In genomic region chr2:60526623-60527022, GRCh38 we compare ENCODE assay signal across 17 cellular contexts.
"Had no signal": no experiment of that assay in that cellular context is flagged by ENCODE, and none has a peak within 500 bp of the region (broad histone marks: within the 10 kb centered on the region; RNA-seq: fewer than 3 reads in every experiment).

No MANE protein-coding gene starts in this region.

- DNase-seq: activated CD8-positive, alpha-beta memory T cell treated with anti-CD3 and anti-CD28 coated beads, Interleukin-2, amount 10 ng/mL, durations not matched to agents 7 days and 5 days; activated effector memory CD4-positive, alpha-beta T cell treated with anti-CD3 and anti-CD28 coated beads, Interleukin-2, amount 50 U/mL, for 16 hours; activated T-cell treated with anti-CD3 and anti-CD28 coated beads, Interleukin-2, amount 50 U/mL, for 4 hours; amygdala; cerebellar nuclear complex; gastrocnemius medialis; heart right ventricle; left lung; spleen; stimulated activated CD4-positive, alpha-beta T cell treated with anti-CD3 and anti-CD28 coated beads, Interleukin-2, amount 100 ng/mL, for 24 hours; stimulated activated naive CD4-positive, alpha-beta T cell treated with Interleukin-2 at 50 U/mL for 16 hours; upper lobe of left lung had no signal

- H3K4me1 Mint-ChIP-seq: activated CD8-positive, alpha-beta memory T cell treated with anti-CD3 and anti-CD28 coated beads, Interleukin-2, amount 10 ng/mL, durations not matched to agents 7 days and 5 days had no signal

- H3K36me3 Mint-ChIP-seq: activated CD8-positive, alpha-beta memory T cell treated with anti-CD3 and anti-CD28 coated beads, Interleukin-2, amount 10 ng/mL, durations not matched to agents 7 days and 5 days; activated naive CD8-positive, alpha-beta T cell had no signal

- H3K27ac Mint-ChIP-seq: activated CD8-positive, alpha-beta memory T cell treated with anti-CD3 and anti-CD28 coated beads, Interleukin-2, amount 10 ng/mL, durations not matched to agents 7 days and 5 days; activated naive CD8-positive, alpha-beta T cell; T-helper 1 cell treated with Interleukin-12 subunit alpha and Interleukin-12 subunit beta and Interleukin-4 antibody, amounts not matched to agents 30 μg/mL and 1 μg/mL, for 36 hours had no signal

- H3K4me3 Mint-ChIP-seq: activated CD8-positive, alpha-beta memory T cell treated with anti-CD3 and anti-CD28 coated beads, Interleukin-2, amount 10 ng/mL, durations not matched to agents 7 days and 5 days; activated naive CD8-positive, alpha-beta T cell; activated T-cell treated with anti-CD3 and anti-CD28 coated beads, Interleukin-2, amount 50 U/mL, for 4 hours; nephron; T-helper 1 cell treated with Interleukin-12 subunit alpha and Interleukin-12 subunit beta and Interleukin-4 antibody, amounts not matched to agents 30 μg/mL and 1 μg/mL, for 36 hours had no signal

- H3K36me3 ChIP-seq: gastrocnemius medialis, heart right ventricle, left lung, suprapubic skin, upper lobe of left lung had no signal

- H3K9me3 Mint-ChIP-seq: activated T-cell treated with anti-CD3 and anti-CD28 coated beads, Interleukin-2, amount 50 U/mL, for 4 hours; nephron; T-helper 1 cell treated with Interleukin-12 subunit alpha and Interleukin-12 subunit beta and Interleukin-4 antibody, amounts not matched to agents 30 μg/mL and 1 μg/mL, for 36 hours had no signal

- H3K4me3 ChIP-seq: gastrocnemius medialis, heart right ventricle, left lung, spleen, suprapubic skin, upper lobe of left lung had no signal

- H3K4me1 ChIP-seq: gastrocnemius medialis had no signal

- ATAC-seq: activated CD8-positive, alpha-beta memory T cell treated with anti-CD3 and anti-CD28 coated beads, Interleukin-2, amount 10 ng/mL, durations not matched to agents 7 days and 5 days; activated T-cell treated with anti-CD3 and anti-CD28 coated beads, Interleukin-2, amount 50 U/mL, for 4 hours; gastrocnemius medialis; heart right ventricle; left lung; sciatic nerve had no signal

- H3K27ac ChIP-seq: gastrocnemius medialis, heart right ventricle, upper lobe of left lung had no signal

- H3K9me3 ChIP-seq: gastrocnemius medialis, heart right ventricle, left lung, spleen, suprapubic skin, upper lobe of left lung had no signal
